Comparison of ENCODE assay signal across 12 cellular contexts in the genomic region with DNA sequence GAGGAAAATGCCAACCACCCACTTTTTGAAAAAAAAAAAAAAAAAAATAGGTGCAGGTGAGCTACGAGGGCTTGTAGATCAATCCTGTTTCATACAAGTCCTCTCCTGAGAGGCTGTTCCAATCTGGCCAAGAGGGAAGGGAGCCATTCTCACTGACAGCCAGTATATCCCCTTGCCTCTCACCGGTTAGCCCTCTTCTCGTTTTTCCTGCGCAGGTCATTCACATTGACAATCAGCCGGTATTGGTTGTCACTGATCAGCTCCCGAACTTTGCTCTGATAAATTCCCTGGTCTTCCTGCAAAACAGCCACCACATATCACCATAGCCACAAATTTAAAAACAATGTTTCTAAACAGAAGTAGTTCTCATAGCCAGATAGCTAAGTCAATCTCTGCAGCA. TPM values are rescaled to one million over a fixed set of nuclear protein-coding genes. Genes with fewer than 3 reads are reported as not detected.
A peak's percentile ranks its signal among the peaks of the same experiment; 100 is the strongest.
DNase-seq lines count a peak whose midpoint lies in the region; ATAC-seq and TF ChIP-seq lines count a peak whose summit lies in the region.
"Had no signal": no experiment of that assay in that cellular context is flagged by ENCODE, and none has a peak within 500 bp of the region (broad histone marks: within the 10 kb centered on the region; RNA-seq: fewer than 3 reads in every experiment).

No MANE protein-coding gene starts in this region.

- H3K27me3 Mint-ChIP-seq in activated T-cell treated with anti-CD3 and anti-CD28 coated beads, Interleukin-2, amount 50 U/mL, for 4 hours (ENCODE audit: low read depth), result no peaks in the 10 kb centered on the region

- peak overlapping the region; percentile 88 to 89 for H3K4me3 ChIP-seq in SK-N-SH (ENCODE audit: low read depth in 2 of 2, low read length in 1 of 2)
- peak overlapping the region; percentile 91 for H3K4me3 ChIP-seq in duodenal mucosa (ENCODE audit: low read depth in 1 of 2, low read length in 2 of 2)
- peak overlapping the region; percentile 76 for H3K4me3 ChIP-seq in psoas muscle

- H3K36me3 Mint-ChIP-seq in activated T-cell treated with anti-CD3 and anti-CD28 coated beads, Interleukin-2, amount 50 U/mL, for 4 hours (ENCODE audit: insufficient read depth), result peaks cover 41% of the 10 kb centered on the region

- POLR2A ChIA-PET in SK-N-SH (lab: Yijun Ruan, JAX), result no interaction called here

- H3K4me3 Mint-ChIP-seq in activated T-cell treated with anti-CD3 and anti-CD28 coated beads, Interleukin-2, amount 50 U/mL, for 4 hours, result no peak overlapping the region

- H3K9me2 ChIP-seq in SK-N-SH, result no peaks in the 10 kb centered on the region

- no peak for DNase-seq in SK-N-SH
- DNase-seq in NCI-H69 (lab: John Stamatoyannopoulos, UW), result peak; percentile 20
- DNase-seq in psoas muscle, result no peak
- no peak for DNase-seq in OCI-M2 (lab: John Stamatoyannopoulos, UW; ENCODE audit: unreplicated experiment)
- DNase-seq in activated T-cell treated with anti-CD3 and anti-CD28 coated beads, Interleukin-2, amount 50 U/mL, for 4 hours, result no peak
- DNase-seq: KG1, RPMI8226 had no signal

- H3K36me3 ChIP-seq in SK-N-SH (replicated peaks in 1 of 2; ENCODE audit: control insufficient read depth in 1 of 2, insufficient read depth in 2 of 2, low read length in 1 of 2), result peaks cover 36 to 47% of the 10 kb centered on the region in 2 experiments
- peaks cover 14 to 44% of the 10 kb centered on the region in 2 donors for H3K36me3 ChIP-seq in duodenal mucosa (ENCODE audit: control insufficient read depth in 1 of 2, insufficient read depth in 2 of 2, low read length in 2 of 2)
- H3K36me3 ChIP-seq in psoas muscle (ENCODE audit: insufficient read depth in 1 of 2, low read depth in 1 of 2), result peaks cover 10 to 48% of the 10 kb centered on the region in 2 donors

- WGBS in SK-N-SH (ENCODE audit: low lambda C conversion rate), result 23% methylated on average over 6 of the region's 6 CpGs
- WGBS in psoas muscle, 3 donors, result 57 to 64% (median 64%) methylated on average over 6 of the region's 6 CpGs

- TF ChIP-seq RAD21 in SK-N-SH (IDR thresholded peaks at IDR 0.05; ENCODE audit: low read length), result no peak

- no peaks in the 10 kb centered on the region for H3K9me3 Mint-ChIP-seq in activated T-cell treated with anti-CD3 and anti-CD28 coated beads, Interleukin-2, amount 50 U/mL, for 4 hours

- H3K9ac ChIP-seq in SK-N-SH (peak overlapping the region; percentile 83; the same call in 1 of the 2 replicates), duodenal mucosa (ENCODE audit: low read depth in 1 of 2, low read length in 2 of 2) (no peak overlapping the region)

- ATAC-seq in SK-N-SH treated with all-trans-retinoic acid at 6 μM for 48 hours (no peak), psoas muscle (no peak), HG02981 (IDR thresholded peaks at IDR 0.05; ENCODE audit: unreplicated experiment) (no peak)
- ATAC-seq in activated T-cell treated with anti-CD3 and anti-CD28 coated beads, Interleukin-2, amount 50 U/mL, for 4 hours, result no peak

- TF ChIP-seq CTCF in SK-N-SH (IDR thresholded peaks at IDR 0.05) (no peak), psoas muscle (IDR thresholded peaks at IDR 0.05) (no peak)

- 0 out of 2 replicates have a peak overlapping the region, but pooled peaks have one; percentile 30 for H2AFZ ChIP-seq in SK-N-SH (ENCODE audit: low read depth)

- H3F3A ChIP-seq in SK-N-SH (replicated peaks; ENCODE audit: insufficient read depth), result no peaks in the 10 kb centered on the region

- H3K27ac ChIP-seq in SK-N-SH (ENCODE audit: low read depth in 2 of 2, low read length in 1 of 2) (no peak overlapping the region), duodenal mucosa (ENCODE audit: low read depth, low read length) (no peak overlapping the region), psoas muscle (no peak overlapping the region)
- H3K27ac ChIP-seq: suprapubic skin had no signal

- H3K27me3 ChIP-seq in SK-N-SH (ENCODE audit: insufficient read depth), result no peaks in the 10 kb centered on the region
- H3K27me3 ChIP-seq in duodenal mucosa (ENCODE audit: control insufficient read depth in 1 of 2, insufficient read depth in 2 of 2, low read length in 2 of 2), result no peaks in the 10 kb centered on the region
- no peaks in the 10 kb centered on the region for H3K27me3 ChIP-seq in psoas muscle (ENCODE audit: insufficient read depth in 3 of 3, low read length in 2 of 3)
- H3K27me3 ChIP-seq: suprapubic skin had no signal

- peaks cover 41% of the 10 kb centered on the region for H3K4me1 Mint-ChIP-seq in activated T-cell treated with anti-CD3 and anti-CD28 coated beads, Interleukin-2, amount 50 U/mL, for 4 hours (ENCODE audit: low read depth)

- CTCF ChIA-PET in SK-N-SH (lab: Yijun Ruan, JAX), result interaction anchor here (1.3 to 8.6 kb wide), 5 partner anchors 11 to 118 kb away, joined by 4 to 119 read pairs (median 9); partner anchors contain the start of gene PAQR8

- H3K79me2 ChIP-seq in SK-N-SH (ENCODE audit: insufficient read depth), result peaks cover 40% of the 10 kb centered on the region

- H3K4me2 ChIP-seq in SK-N-SH, result peak overlapping the region; percentile 93

- H3K4me1 ChIP-seq in SK-N-SH (ENCODE audit: control insufficient read depth in 1 of 2, insufficient read depth in 2 of 2, low read depth in 1 of 2, low read length in 1 of 2), result peaks cover 14 to 18% of the 10 kb centered on the region in 2 experiments; a peak in 3 of 4 replicates
- peaks cover 18 to 23% of the 10 kb centered on the region in 2 donors for H3K4me1 ChIP-seq in duodenal mucosa (ENCODE audit: control insufficient read depth in 1 of 2, insufficient read depth in 2 of 2, low read length in 2 of 2)
- H3K4me1 ChIP-seq in psoas muscle, result peaks cover 7% of the 10 kb centered on the region

- intact Hi-C loops in psoas muscle (cut with DNase I), result loop anchor here (5.0 to 10.0 kb wide), 4 partner anchors 222 to 389 kb away; partner anchors contain the start of genes TMEM14A (in 1 of the 2) and TRAM2 (in 1 of the 2)

- no peaks in the 10 kb centered on the region for H4K20me1 ChIP-seq in SK-N-SH (ENCODE audit: insufficient read depth)

- H3K9me3 ChIP-seq in SK-N-SH (no peaks in the 10 kb centered on the region), duodenal mucosa (ENCODE audit: control insufficient read depth in 1 of 2, low read length in 2 of 2) (no peaks in the 10 kb centered on the region), psoas muscle (no peaks in the 10 kb centered on the region)
- H3K9me3 ChIP-seq: suprapubic skin had no signal

- no peak for TF ChIP-seq EP300 in SK-N-SH (IDR thresholded peaks at IDR 0.05; ENCODE audit: borderline replicate concordance in 1 of 2, low read depth in 1 of 2, low read length in 1 of 2)

TF ChIP-seq in SK-N-SH, 30 proteins besides CTCF, POLR2A, EP300 and RAD21 (continues in another document):
- TF ChIP-seq FOSL2 (IDR thresholded peaks at IDR 0.05; ENCODE audit: borderline replicate concordance, low read depth) (no peak), TCF12 (IDR thresholded peaks at IDR 0.05) (no peak), MXI1 (IDR thresholded peaks at IDR 0.05; ENCODE audit: low read depth, low read length) (no peak), YY1 (IDR thresholded peaks at IDR 0.05; ENCODE audit: low read depth) (no peak), ZBTB33 (IDR thresholded peaks at IDR 0.05; ENCODE audit: borderline replicate concordance, low read depth) (no peak)

TF ChIP-seq in SK-N-SH treated with all-trans-retinoic acid at 6 μM for 48 hours, 23 proteins besides CTCF, POLR2A, EP300 and RAD21 (continues in another document):
- no peak for TF ChIP-seq ZNF70 (CRISPR knock-in tag; IDR thresholded peaks at IDR 0.05)
- no peak for TF ChIP-seq TOX (CRISPR knock-in tag; IDR thresholded peaks at IDR 0.05; ENCODE audit: borderline replicate concordance)
- TF ChIP-seq ZFP3 (CRISPR knock-in tag; IDR thresholded peaks at IDR 0.05), result no peak
- TF ChIP-seq TSHZ2 (CRISPR knock-in tag; IDR thresholded peaks at IDR 0.05), result no peak

RNA-seq across cellular contexts. Expression of gene MCM3, which starts 1.4 kb away (rescaled TPM):
- 62.4 and 71.4 TPM in 2 replicates for polyA plus RNA-seq in SK-N-SH (2012; rRNA removed)
- polyA plus RNA-seq in SK-N-SH (2012; cell fraction: cytosol; rRNA removed), result 57.2 and 65.0 TPM in 2 replicates
- polyA plus RNA-seq in SK-N-SH (2012; cell fraction: nucleus; rRNA removed), result 65.2 and 85.5 TPM in 2 replicates
- 10 to 100 TPM in 3 of 4 donors, 1 to 10 TPM in 1; 7.6 to 17.3 (median 11.1) TPM for total RNA-seq in psoas muscle
- polyA plus RNA-seq in psoas muscle, result 10 to 100 TPM in 2 of 3 donors, 1 to 10 TPM in 1; 9.6 to 25.0 (median 11.7) TPM
- total RNA-seq in activated T-cell treated with anti-CD3 and anti-CD28 coated beads, Interleukin-2, amount 50 U/mL, for 4 hours, result 100 to 1,000 TPM; 184 to 240 (median 199) TPM

RNA-seq across cellular contexts. Expression of gene IL17F, which starts 38.8 kb away (rescaled TPM):
- polyA plus RNA-seq in SK-N-SH (2012; rRNA removed) (not detected in 2 replicates), psoas muscle (not detected)
- not detected in 2 replicates for polyA plus RNA-seq in SK-N-SH (2012; cell fraction: cytosol; rRNA removed)
- polyA plus RNA-seq in SK-N-SH (2012; cell fraction: nucleus; rRNA removed), result not detected in 2 replicates
- not detected for total RNA-seq in psoas muscle
- total RNA-seq in activated T-cell treated with anti-CD3 and anti-CD28 coated beads, Interleukin-2, amount 50 U/mL, for 4 hours, result 10 to 100 TPM in 2 of 3 donors, 1 to 10 TPM in 1; 1.8 to 52.4 (median 27.0) TPM
- total RNA-seq: liver, suprapubic skin had no signal
- polyA plus RNA-seq: liver had no signal

Comparison
In these comparisons a context has a peak if more than half of its experiments do, and no peak if none do; other contexts are left out.
1. RNA of gene MCM3, which starts 1.4 kb away (total RNA-seq): 184 to 240 TPM in activated T-cell treated with anti-CD3 and anti-CD28 coated beads, Interleukin-2, amount 50 U/mL, for 4 hours; 7.6 to 17.3 TPM in psoas muscle; every median in the first group is over 10 times any median in the second.
2. Peak in every context shown above with its lines, with median percentiles within 50 percentile points of each other: H3K4me3 ChIP-seq.